In genomic region chr13:110914293-110915056, GRCh38 we compare ENCODE assay signal across 8 cellular contexts. TPM values are rescaled to one million over a fixed set of nuclear protein-coding genes. Genes with fewer than 3 reads are reported as not detected.
A peak's percentile ranks its signal among the peaks of the same experiment; 100 is the strongest.
DNase-seq lines count a peak whose midpoint lies in the region; ATAC-seq, FAIRE-seq and TF ChIP-seq lines count a peak whose summit lies in the region.

No MANE protein-coding gene starts in this region.

- H3K4me3 ChIP-seq in SK-N-SH (ENCODE audit: low read depth in 2 of 2, low read length in 1 of 2), result peak overlapping the region; percentile 90 to 99
- H3K4me3 ChIP-seq in pancreas, result peak overlapping the region; percentile 69 to 97 (median 84)
- H3K4me3 ChIP-seq in thyroid gland (replicated peaks in 1 of 3), result peak overlapping the region; percentile 89 to 100 (median 95)

- peak; percentile 42 to 72 for TF ChIP-seq POLR2A in thyroid gland (IDR thresholded peaks at IDR 0.05)

- under 1% methylated on average over 24 of the region's 109 CpGs for WGBS in SK-N-SH (ENCODE audit: low lambda C conversion rate)
- WGBS in pancreas, 2 donors, result 0 to 1% methylated on average over 96 to 109 of the region's 109 CpGs
- no CpG with 5 or more reads among the region's 109 CpGs for WGBS in thyroid gland, 2 donors

- H3K27me3 Mint-ChIP-seq in activated naive CD4-positive, alpha-beta T cell treated with anti-CD3 and anti-CD28 coated beads, Interleukin-2, amount 50 U/mL, for 24 hours, result no peaks in the 10 kb centered on the region

- H3K4me2 ChIP-seq in SK-N-SH, result peak overlapping the region; percentile 95

- H3K4me1 Mint-ChIP-seq in activated naive CD4-positive, alpha-beta T cell treated with anti-CD3 and anti-CD28 coated beads, Interleukin-2, amount 50 U/mL, for 24 hours, result peaks cover 58% of the 10 kb centered on the region

- in situ Hi-C loops in KBM-7 (cut with MboI; ENCODE audit: low pct_unique_long_range_greater_than_20kb, low sequenced_read_pairs), result no loop called here

- intact Hi-C loops in Right ventricle myocardium inferior (cut with DNase I), result loop anchor here (1.0 to 5.0 kb wide), 5 partner anchors 44 to 303 kb away; no protein-coding TSS in a partner anchor
- intact Hi-C loops in pancreas (cut with DNase I), result no loop called here
- intact Hi-C loops in thyroid gland (cut with DNase I), result loop anchor here (5.0 to 10.0 kb wide), 2 partner anchors 42 to 200 kb away; partner anchors contain the start of gene ING1

- no peaks in the 10 kb centered on the region for H3K27me3 ChIP-seq in SK-N-SH (ENCODE audit: insufficient read depth)
- no peaks in the 10 kb centered on the region for H3K27me3 ChIP-seq in pancreas
- H3K27me3 ChIP-seq in thyroid gland, result no peaks in the 10 kb centered on the region

- H3F3A ChIP-seq in SK-N-SH (replicated peaks; ENCODE audit: insufficient read depth), result peaks cover 10% of the 10 kb centered on the region

- no peaks in the 10 kb centered on the region for H3K9me2 ChIP-seq in SK-N-SH

- H3K27ac Mint-ChIP-seq in activated naive CD4-positive, alpha-beta T cell treated with anti-CD3 and anti-CD28 coated beads, Interleukin-2, amount 50 U/mL, for 24 hours, result peak overlapping the region; percentile 93

- no peaks in the 10 kb centered on the region for H3K9me3 ChIP-seq in ES-I3 (ENCODE audit: control insufficient read depth, insufficient read depth, low read length)
- no peaks in the 10 kb centered on the region for H3K9me3 ChIP-seq in SK-N-SH
- no peaks in the 10 kb centered on the region for H3K9me3 ChIP-seq in pancreas
- no peaks in the 10 kb centered on the region for H3K9me3 ChIP-seq in thyroid gland

- peaks cover 27% of the 10 kb centered on the region for H3K4me1 ChIP-seq in ES-I3 (ENCODE audit: insufficient read depth, low read length)
- H3K4me1 ChIP-seq in SK-N-SH (ENCODE audit: control insufficient read depth in 1 of 2, insufficient read depth in 2 of 2, low read depth in 1 of 2, low read length in 1 of 2), result peaks cover 14 to 22% of the 10 kb centered on the region in 2 experiments; a peak in 3 of 4 replicates
- H3K4me1 ChIP-seq in pancreas, result peaks cover 26 to 42% (median 31%) of the 10 kb centered on the region in 3 donors
- peaks cover 14 to 38% of the 10 kb centered on the region in 2 donors for H3K4me1 ChIP-seq in thyroid gland

- H3K36me3 ChIP-seq in ES-I3 (ENCODE audit: insufficient read depth, low read length) (peaks cover 6% of the 10 kb centered on the region; the same call in 1 of the 2 replicates), SK-N-SH (replicated peaks in 1 of 2; ENCODE audit: control insufficient read depth in 1 of 2, insufficient read depth in 2 of 2, low read length in 1 of 2) (peaks cover 12 to 14% of the 10 kb centered on the region in 2 experiments), pancreas (no peaks in the 10 kb centered on the region), thyroid gland (peaks cover 0 to 8% of the 10 kb centered on the region in 2 donors)

- ATAC-seq in GM21717 (IDR thresholded peaks at IDR 0.05; ENCODE audit: unreplicated experiment) (peak; percentile 36), Right ventricle myocardium inferior (peak; percentile 55), pancreas (peak; percentile 11 to 54 (median 28))

- POLR2A ChIA-PET in SK-N-SH (lab: Yijun Ruan, JAX), result interaction anchor here (0.6 to 1.5 kb wide), 7 partner anchors 26 to 208 kb away, joined by 3 to 4 read pairs (median 3); partner anchors contain the start of gene CARS2

- no peak for FAIRE-seq in pancreas (lab: Jason Lieb, UNC)

- peak overlapping the region; percentile 95 for H3K4me3 Mint-ChIP-seq in activated naive CD4-positive, alpha-beta T cell treated with anti-CD3 and anti-CD28 coated beads, Interleukin-2, amount 50 U/mL, for 24 hours

- peak overlapping the region; percentile 56 for H2AFZ ChIP-seq in SK-N-SH (ENCODE audit: low read depth)

- H3K27ac ChIP-seq in SK-N-SH (ENCODE audit: low read depth in 2 of 2, low read length in 1 of 2), result peak overlapping the region; percentile 96
- peak overlapping the region; percentile 94 to 100 (median 100) for H3K27ac ChIP-seq in pancreas
- H3K27ac ChIP-seq in thyroid gland, result peak overlapping the region; percentile 98 to 99 (median 99)

- H3K79me2 ChIP-seq in SK-N-SH (ENCODE audit: insufficient read depth), result peaks cover 47% of the 10 kb centered on the region

- CTCF ChIA-PET in SK-N-SH (lab: Yijun Ruan, JAX), result interaction anchor here (0.7 to 3.5 kb wide), 5 partner anchors 10 to 238 kb away, joined by 3 to 25 read pairs (median 3); no protein-coding TSS in a partner anchor

- DNase-seq in KBM-7 (peak; percentile 79), SK-N-SH (peak; percentile 88), Right ventricle myocardium inferior (ENCODE audit: missing footprints) (peak; percentile 93), pancreas (peak; percentile 69 to 91 (median 76)), thyroid gland (peak; percentile 77 to 82)

- H4K20me1 ChIP-seq in SK-N-SH (ENCODE audit: insufficient read depth), result peaks cover 47% of the 10 kb centered on the region

- TF ChIP-seq EP300 in SK-N-SH (IDR thresholded peaks at IDR 0.05; ENCODE audit: borderline replicate concordance in 1 of 2, low read depth in 1 of 2, low read length in 1 of 2), result no peak

- no peaks in the 10 kb centered on the region for H3K9me3 Mint-ChIP-seq in activated naive CD4-positive, alpha-beta T cell treated with anti-CD3 and anti-CD28 coated beads, Interleukin-2, amount 50 U/mL, for 24 hours

- H3K9ac ChIP-seq in ES-I3 (ENCODE audit: low read depth, low read length) (peak overlapping the region; percentile 90), SK-N-SH (peak overlapping the region; percentile 99)

- H3K36me3 Mint-ChIP-seq in activated naive CD4-positive, alpha-beta T cell treated with anti-CD3 and anti-CD28 coated beads, Interleukin-2, amount 50 U/mL, for 24 hours, result peaks cover 5% of the 10 kb centered on the region

- no peak for TF ChIP-seq RAD21 in SK-N-SH (IDR thresholded peaks at IDR 0.05; ENCODE audit: low read length)

- TF ChIP-seq CTCF in SK-N-SH (IDR thresholded peaks at IDR 0.05) (no peak), pancreas (IDR thresholded peaks at IDR 0.05) (no peak), thyroid gland (IDR thresholded peaks at IDR 0.05) (no peak)

TF ChIP-seq in SK-N-SH, 30 proteins besides CTCF, POLR2A, EP300 and RAD21:
- TF ChIP-seq MXI1 (IDR thresholded peaks at IDR 0.05; ENCODE audit: low read depth, low read length) (peak; percentile 5), POLR2AphosphoS5 (IDR thresholded peaks at IDR 0.05; ENCODE audit: low read depth, low read length) (peak; percentile 87), TAF1 (IDR thresholded peaks at IDR 0.05; ENCODE audit: borderline replicate concordance, low read depth, low read length) (peak; percentile 20; the same call in 1 of the 2 replicates), ELF1 (IDR thresholded peaks at IDR 0.05) (peak; percentile 81), RFX5 (IDR thresholded peaks at IDR 0.05; ENCODE audit: low read length) (no peak), SIN3A (IDR thresholded peaks at IDR 0.05; ENCODE audit: borderline replicate concordance, low read depth, low read length) (0 out of 2 replicates have a peak, but pooled peaks have one; percentile 40), FOXJ3 (CRISPR knock-in tag; IDR thresholded peaks at IDR 0.05) (0 out of 2 replicates have a peak, but pooled peaks have one; percentile 7), YY1 (IDR thresholded peaks at IDR 0.05; ENCODE audit: low read depth) (peak; percentile 86), TCF12 (IDR thresholded peaks at IDR 0.05) (no peak), RCOR1 (IDR thresholded peaks at IDR 0.05; ENCODE audit: low read length) (no peak), NRF1 (IDR thresholded peaks at IDR 0.05; ENCODE audit: low read depth, low read length) (peak; percentile 67), MAX (IDR thresholded peaks at IDR 0.05; ENCODE audit: low read depth) (peak; percentile 32), GABPA (IDR thresholded peaks at IDR 0.05; ENCODE audit: low read depth) (peak; percentile 41; the same call in 1 of the 2 replicates)
TF ChIP-seq in SK-N-SH: peak in this region for 10.

RNA-seq across cellular contexts. Expression of gene ANKRD10, which starts 0.4 kb away (rescaled TPM):
- polyA plus RNA-seq in SK-N-SH (2012; rRNA removed), result 53.2 and 77.8 TPM in 2 replicates
- polyA plus RNA-seq in SK-N-SH (2012; cell fraction: cytosol; rRNA removed), result 20.7 and 22.2 TPM in 2 replicates
- 274 and 444 TPM in 2 replicates for polyA plus RNA-seq in SK-N-SH (2012; cell fraction: nucleus; rRNA removed)
- total RNA-seq in Right ventricle myocardium inferior, result 48.6 TPM
- 100 to 1,000 TPM in 1 of 6 donors, 10 to 100 TPM in 5; 37.6 to 122 (median 59.3) TPM for total RNA-seq in pancreas
- polyA plus RNA-seq in pancreas, result 100 to 1,000 TPM in 1 of 2 donors, 10 to 100 TPM in 1; 95.3 to 138 TPM
- 100 to 1,000 TPM; 105 to 168 (median 135) TPM for total RNA-seq in thyroid gland

Comparison
In these comparisons a context has a peak if more than half of its experiments do, and no peak if none do; other contexts are left out.
1. Peak in every context shown above with its lines: DNase-seq, ATAC-seq, H3K4me3 ChIP-seq and H3K27ac ChIP-seq.
2. intact Hi-C loops: an anchor here in Right ventricle myocardium inferior (1.0 to 5.0 kb wide) and thyroid gland (5.0 to 10.0 kb wide); none called in pancreas.